15 cellular contexts compared by ENCODE assay signal in the genomic region with DNA sequence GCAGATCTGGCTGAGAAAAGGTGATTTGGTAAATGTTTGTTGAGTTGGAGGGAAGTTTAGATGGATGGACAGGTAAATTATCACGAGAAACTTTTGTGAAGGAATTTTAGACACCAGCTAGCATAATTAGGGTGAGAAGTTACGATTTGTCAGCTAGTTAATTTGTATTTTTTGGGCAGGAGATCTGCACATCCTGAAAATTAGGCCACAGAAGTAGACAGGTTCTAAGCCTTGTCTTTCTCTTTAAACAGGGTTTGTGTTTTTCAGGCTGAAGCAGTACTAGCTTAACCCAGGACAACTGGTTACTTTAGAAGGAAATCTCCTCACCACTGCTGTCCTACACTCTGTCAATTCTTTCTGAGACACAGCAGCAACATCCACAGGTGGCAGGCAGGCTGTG. TPM values are rescaled to one million over a fixed set of nuclear protein-coding genes. Genes with fewer than 3 reads are reported as not detected.
DNase-seq lines count a peak whose midpoint lies in the region; ATAC-seq and TF ChIP-seq lines count a peak whose summit lies in the region.
"Had no signal": no experiment of that assay in that cellular context is flagged by ENCODE, and none has a peak within 500 bp of the region (broad histone marks: within the 10 kb centered on the region; RNA-seq: fewer than 3 reads in every experiment).

No MANE protein-coding gene starts in this region.

- H4K20me1 ChIP-seq in BLaER1 treated with 17β-estradiol and CSF1 and Interleukin-3, amounts not matched to agents 10 nM and 100 nM: peaks cover 0 to 15% (median 8%) of the 10 kb centered on the region in 11 experiments; a peak in 11 of 22 replicates

- WGBS in mesenchymal stem cell: 90% methylated on average over 2 of the region's 2 CpGs
- WGBS in thyroid gland, 2 donors: 93 to 94% methylated on average over 2 of the region's 2 CpGs

- H4K91ac ChIP-seq in mesenchymal stem cell (ENCODE audit: low read length): no peak overlapping the region

- no peak overlapping the region for H2BK120ac ChIP-seq in mesenchymal stem cell (ENCODE audit: low read depth, low read length)

- DNase-seq in SK-N-DZ (ENCODE audit: low spot score) (peak; percentile 92), mesenchymal stem cell (no peak), thyroid gland (no peak), C1 segment of cervical spinal cord (lab: John Stamatoyannopoulos, UW) (no peak), NCI-H345 (lab: John Stamatoyannopoulos, UW) (no peak)
- DNase-seq: Caco-2; CD4-positive, alpha-beta T cell; DMS153; DMS79 had no signal

- no peak overlapping the region for H3K18ac ChIP-seq in mesenchymal stem cell (ENCODE audit: low read depth in 1 of 2, low read length in 2 of 2)

- H2AFZ ChIP-seq in mesenchymal stem cell (ENCODE audit: low read depth, low read length): no peak overlapping the region
- H2AFZ ChIP-seq: GM23248 had no signal

- TF ChIP-seq CTCF in thyroid gland (IDR thresholded peaks at IDR 0.05): no peak

- peaks cover 19 to 53% (median 23%) of the 10 kb centered on the region in 11 experiments; a peak in 21 of 22 replicates for H3K36me3 ChIP-seq in BLaER1 treated with 17β-estradiol and CSF1 and Interleukin-3, amounts not matched to agents 10 nM and 100 nM
- H3K36me3 ChIP-seq in mesenchymal stem cell (ENCODE audit: control insufficient read depth in 1 of 2, insufficient read depth in 2 of 2, low read depth in 1 of 2, low read length in 2 of 2): peaks cover 0 to 14% of the 10 kb centered on the region in 2 experiments
- no peaks in the 10 kb centered on the region for H3K36me3 ChIP-seq in thyroid gland

- H3K9ac ChIP-seq in BLaER1 treated with 17β-estradiol and CSF1 and Interleukin-3, amounts not matched to agents 10 nM and 100 nM: no peak overlapping the region
- no peak overlapping the region for H3K9ac ChIP-seq in mesenchymal stem cell (ENCODE audit: low read length)
- H3K9ac ChIP-seq: GM23248 had no signal

- no peaks in the 10 kb centered on the region for H3K79me1 ChIP-seq in mesenchymal stem cell (replicated peaks; ENCODE audit: low read length, poor library complexity, severe bottlenecking)

- TF ChIP-seq POLR2A in thyroid gland (IDR thresholded peaks at IDR 0.05): no peak

- H2AK5ac ChIP-seq in mesenchymal stem cell (ENCODE audit: low read length, severe bottlenecking): peak overlapping the region; percentile 93

- no peak overlapping the region for H2BK15ac ChIP-seq in mesenchymal stem cell (ENCODE audit: low read depth, poor library complexity, severe bottlenecking)

- intact Hi-C loops in thyroid gland (cut with DNase I): no loop called here

- H3K27ac ChIP-seq in BLaER1 treated with 17β-estradiol and CSF1 and Interleukin-3, amounts not matched to agents 10 nM and 100 nM: no peak overlapping the region
- H3K27ac ChIP-seq in mesenchymal stem cell (ENCODE audit: low read length, poor library complexity, severe bottlenecking) (peak overlapping the region; percentile 60), thyroid gland (peak overlapping the region; percentile 47 to 56 (median 53))
- H3K27ac ChIP-seq: C4-2B, GM23248 had no signal

- no peak overlapping the region for H4K8ac ChIP-seq in mesenchymal stem cell (ENCODE audit: low read length)

- no peak overlapping the region for H3K4me3 ChIP-seq in BLaER1 treated with 17β-estradiol and CSF1 and Interleukin-3, amounts not matched to agents 10 nM and 100 nM
- no peak overlapping the region for H3K4me3 ChIP-seq in mesenchymal stem cell (ENCODE audit: insufficient read depth in 1 of 2, low read depth in 1 of 2, low read length in 2 of 2)
- H3K4me3 ChIP-seq in thyroid gland (replicated peaks in 1 of 3): no peak overlapping the region
- H3K4me3 ChIP-seq: GM12878, GM23248, HAP-1 had no signal

- no peak overlapping the region for H3K4ac ChIP-seq in mesenchymal stem cell (ENCODE audit: low read depth in 1 of 2, low read length in 2 of 2)

- no peak for ATAC-seq in GM21528 (IDR thresholded peaks at IDR 0.05; ENCODE audit: low FRiP score, unreplicated experiment)
- ATAC-seq: GM12878 had no signal

- H2BK5ac ChIP-seq in mesenchymal stem cell (ENCODE audit: low read depth, low read length, poor library complexity, severe bottlenecking): no peak overlapping the region

- no peak overlapping the region for H3K23ac ChIP-seq in mesenchymal stem cell (ENCODE audit: low read length in 2 of 2)

- no peaks in the 10 kb centered on the region for H3K27me3 ChIP-seq in BLaER1 treated with 17β-estradiol and CSF1 and Interleukin-3, amounts not matched to agents 10 nM and 100 nM
- H3K27me3 ChIP-seq in mesenchymal stem cell (ENCODE audit: control insufficient read depth in 1 of 2, insufficient read depth in 1 of 2, low read length in 2 of 2) (peaks cover 0 to 5% of the 10 kb centered on the region in 2 experiments), thyroid gland (no peaks in the 10 kb centered on the region)

- H3K4me2 ChIP-seq in BLaER1 treated with 17β-estradiol and CSF1 and Interleukin-3, amounts not matched to agents 10 nM and 100 nM: peak overlapping the region in 7 of 11 experiments; percentile 50 to 81 (median 59); a peak in 10 of 22 replicates
- H3K4me2 ChIP-seq in mesenchymal stem cell (ENCODE audit: low read length, poor library complexity, severe bottlenecking): no peak overlapping the region

- no peak overlapping the region for H3K14ac ChIP-seq in mesenchymal stem cell (ENCODE audit: low read length in 2 of 2)

- H2BK12ac ChIP-seq in mesenchymal stem cell (ENCODE audit: low read length in 2 of 2): no peak overlapping the region

- H3K9me3 ChIP-seq in BLaER1 treated with 17β-estradiol and CSF1 and Interleukin-3, amounts not matched to agents 10 nM and 100 nM (replicated peaks in 1 of 11): peaks cover 7 to 16% (median 13%) of the 10 kb centered on the region in 11 experiments; a peak in 17 of 22 replicates
- peaks cover 12% of the 10 kb centered on the region for H3K9me3 ChIP-seq in mesenchymal stem cell (ENCODE audit: control insufficient read depth, low read length)
- no peaks in the 10 kb centered on the region for H3K9me3 ChIP-seq in thyroid gland
- H3K9me3 ChIP-seq: HAP-1 had no signal

- H3K4me1 ChIP-seq in BLaER1 treated with 17β-estradiol and CSF1 and Interleukin-3, amounts not matched to agents 10 nM and 100 nM: peaks cover 8 to 29% (median 14%) of the 10 kb centered on the region in 10 experiments; a peak in 19 of 20 replicates
- H3K4me1 ChIP-seq in mesenchymal stem cell (ENCODE audit: control insufficient read depth, insufficient read depth, low read depth, low read length): peaks cover 14% of the 10 kb centered on the region
- H3K4me1 ChIP-seq in thyroid gland: peaks cover 32 to 44% of the 10 kb centered on the region in 2 donors
- H3K4me1 ChIP-seq: HAP-1 had no signal

RNA-seq across cellular contexts. Expression of a gene that starts 49.1 kb away (rescaled TPM):
- 5,002 and 5,638 TPM in 2 replicates for polyA plus RNA-seq in SK-N-DZ (2014; cell fraction: cytosol; rRNA removed)
- polyA plus RNA-seq in SK-N-DZ (2014; cell fraction: nucleus; rRNA removed): 4,616 and 5,818 TPM in 2 replicates
- polyA plus RNA-seq in mesenchymal stem cell (2013, experiment 1 of 2): 92.2 TPM
- polyA plus RNA-seq in mesenchymal stem cell (2013, experiment 2 of 2): 94.3 TPM
- total RNA-seq in thyroid gland: 10 to 100 TPM; 63.0 to 85.6 (median 75.2) TPM

Comparison
In these comparisons a context has a peak if more than half of its experiments do, and no peak if none do; other contexts are left out.
1. H3K27ac ChIP-seq: peak in mesenchymal stem cell (single experiment) and thyroid gland (3 of 3); none in BLaER1 treated with 17β-estradiol and CSF1 and Interleukin-3, amounts not matched to agents 10 nM and 100 nM (0 of 11).